Comparison of ENCODE assay signal across 1 cellular context in the genomic region with DNA sequence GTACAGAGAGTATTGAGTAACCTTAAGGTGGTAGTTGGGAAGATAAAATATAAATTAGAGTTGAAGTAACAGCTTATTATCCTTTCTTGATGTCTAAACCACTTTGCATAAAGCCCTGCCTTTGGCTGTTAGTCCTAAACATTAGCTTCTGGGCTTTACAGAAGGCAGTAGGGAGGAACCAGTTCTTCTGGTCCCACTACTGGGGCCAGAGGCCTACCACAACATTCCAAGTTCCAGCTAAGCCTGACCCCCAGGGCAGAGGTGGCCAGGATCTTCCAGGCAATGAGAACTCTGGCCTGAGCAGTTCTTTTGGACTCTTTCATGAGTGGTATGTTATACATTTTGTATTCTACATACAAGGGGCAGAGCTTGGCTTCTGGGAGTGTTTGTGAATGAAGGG.
TF ChIP-seq lines count a peak whose summit lies in the region.

No MANE protein-coding gene starts in this region.

TF ChIP-seq in HCT116, 20 proteins besides CTCF, POLR2A, EP300 and RAD21:
- no peak for TF ChIP-seq EGR1 (IDR thresholded peaks at IDR 0.05; ENCODE audit: low read depth)
- TF ChIP-seq CBX3 (IDR thresholded peaks at IDR 0.05; ENCODE audit: low read depth), result no peak
- TF ChIP-seq JUND (IDR thresholded peaks at IDR 0.05), result no peak
- TF ChIP-seq TCF7L2 (IDR thresholded peaks at IDR 0.05; ENCODE audit: borderline replicate concordance, extremely low read depth, insufficient read depth, insufficient read length), result no peak
- TF ChIP-seq SP1 (IDR thresholded peaks at IDR 0.05; ENCODE audit: low read depth), result no peak
- TF ChIP-seq EZH2phosphoT487 (IDR thresholded peaks at IDR 0.05; ENCODE audit: borderline replicate concordance), result no peak
- no peak for TF ChIP-seq EZH2 (IDR thresholded peaks at IDR 0.05)
- TF ChIP-seq, protein P1, sequence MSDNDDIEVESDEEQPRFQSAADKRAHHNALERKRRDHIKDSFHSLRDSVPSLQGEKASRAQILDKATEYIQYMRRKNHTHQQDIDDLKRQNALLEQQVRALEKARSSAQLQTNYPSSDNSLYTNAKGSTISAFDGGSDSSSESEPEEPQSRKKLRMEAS (IDR thresholded peaks at IDR 0.05), result no peak
- no peak for TF ChIP-seq YY1 (IDR thresholded peaks at IDR 0.05; ENCODE audit: extremely low read depth, insufficient replicate concordance, low read depth, low read length)
